9 cellular contexts compared by ENCODE assay signal in the genomic region with DNA sequence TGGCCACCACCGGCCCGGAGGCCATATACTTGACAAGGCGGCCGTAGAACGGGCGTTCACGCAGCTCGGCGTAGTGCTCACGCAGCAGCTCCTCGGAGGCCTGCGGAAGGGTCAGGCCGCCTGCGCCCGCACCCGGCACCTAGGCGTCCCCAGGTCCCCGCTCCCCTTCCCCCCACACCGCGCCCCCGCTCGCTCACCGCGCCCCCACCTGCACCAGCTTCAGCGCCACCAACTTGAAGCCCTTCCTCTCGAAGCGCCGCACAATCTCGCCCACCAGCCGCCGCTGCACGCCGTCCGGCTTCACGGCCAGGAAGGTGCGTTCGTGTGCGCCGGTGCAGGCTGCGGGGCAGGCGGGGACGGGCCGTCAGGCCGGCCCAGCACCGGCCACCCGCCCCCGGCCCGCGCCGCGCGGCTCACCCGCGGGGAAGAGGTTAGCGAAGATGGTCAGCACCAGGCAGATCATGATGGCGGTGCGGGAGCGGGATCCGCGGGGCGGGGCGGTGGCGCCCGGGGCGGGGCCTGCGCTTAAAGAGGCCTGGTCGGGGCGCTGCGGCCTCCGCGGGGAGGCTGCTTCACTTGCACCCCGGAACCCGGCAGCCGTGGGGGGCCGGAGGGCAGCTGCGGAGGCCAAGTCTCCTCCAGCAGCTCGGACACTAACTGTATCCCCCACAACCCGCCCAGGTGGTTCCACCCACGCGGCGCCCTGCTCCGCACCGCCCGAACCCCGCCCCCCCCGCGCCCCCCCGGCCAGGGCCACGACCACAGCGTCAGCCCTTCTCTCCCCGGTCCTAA. TPM values are rescaled to one million over a fixed set of nuclear protein-coding genes. Genes with fewer than 3 reads are reported as not detected.
DNase-seq lines count a peak whose midpoint lies in the region; ATAC-seq, FAIRE-seq and TF ChIP-seq lines count a peak whose summit lies in the region.
"Had no signal": no experiment of that assay in that cellular context is flagged by ENCODE, and none has a peak within 500 bp of the region (broad histone marks: within the 10 kb centered on the region; RNA-seq: fewer than 3 reads in every experiment).

A gene (minus strand): TSS at position 472 of the 792 bp plus-strand sequence. CDS start 9 bp downstream, at position 463.

- H3K27me3 ChIP-seq in HepG2 (ENCODE audit: control insufficient read depth in 1 of 2, insufficient read depth in 2 of 2, low read length in 2 of 2), result no peaks in the 10 kb centered on the region; a peak in 2 of 5 replicates

- no peaks in the 10 kb centered on the region for H3K9me3 ChIP-seq in HepG2 (ENCODE audit: low read length)

- no TSS peak for BruUV-seq in HepG2 (replicated peaks; lab: Mats Ljungman, UMichigan)

- peak within 1 kb of the TSS; percentile 94 to 96 (median 95) for H3K4me3 ChIP-seq in HepG2 (replicated peaks in 1 of 3; ENCODE audit: insufficient read depth in 1 of 3, low read depth in 2 of 3, low read length in 3 of 3)

- no peak for ATAC-seq in HepG2
- ATAC-seq in HG03025 (IDR thresholded peaks at IDR 0.05; ENCODE audit: low FRiP score, unreplicated experiment), result no peak

- FAIRE-seq in HepG2 (lab: Jason Lieb, UNC), result no peak
- FAIRE-seq: A204.1 had no signal

- peak within 1 kb of the TSS; percentile 99 for H3K9ac ChIP-seq in HepG2 (ENCODE audit: insufficient read depth, low read depth, low read length)

- H3K4me2 ChIP-seq in HepG2 (ENCODE audit: low read depth, low read length), result peak within 1 kb of the TSS; percentile 91

- peaks cover 12% of the 10 kb centered on the region for H3K4me1 ChIP-seq in HepG2 (ENCODE audit: insufficient read depth, low read length)

- no peak within 1 kb of the TSS for H2AFZ ChIP-seq in HepG2 (ENCODE audit: low read length)

- no peaks in the 10 kb centered on the region for H4K20me1 ChIP-seq in HepG2 (ENCODE audit: insufficient read depth, low read length)

- CTCF ChIA-PET in HepG2 (lab: Yijun Ruan, JAX; ENCODE audit: low intra/inter-chr PET ratio, low total read pairs), result no interaction called here

- H3K79me2 ChIP-seq in HepG2 (ENCODE audit: insufficient read depth, low read length), result peaks cover 30% of the 10 kb centered on the region

- intact Hi-C loops in HepG2 (cut with micrococcal nuclease; ENCODE audit: unreplicated experiment), result loop anchor here (5.0 kb wide), 1 partner anchor 41 kb away; no protein-coding TSS in a partner anchor

- in situ Hi-C loops in HepG2 (cut with HindIII; ENCODE audit: extremely low pct_ligation_motif_present, low pct_unique_long_range_greater_than_20kb), result no loop called here

- POLR2A ChIA-PET in HepG2 (lab: Yijun Ruan, JAX), result interaction anchor here (0.6 to 1.8 kb wide), 4 partner anchors 11 to 744 kb away, joined by 4 to 38 read pairs (median 4); a partner anchor contains a TSS

- TF ChIP-seq EP300 in HepG2 (IDR thresholded peaks at IDR 0.05; ENCODE audit: low read depth in 2 of 2, low read length in 2 of 2), result no peak
- TF ChIP-seq EP300 in HepG2 (CRISPR knock-in tag; IDR thresholded peaks at IDR 0.05; ENCODE audit: borderline replicate concordance), result no peak

- TF ChIP-seq POLR2A in HepG2 (IDR thresholded peaks at IDR 0.05; ENCODE audit: insufficient read depth in 1 of 2, low read depth in 2 of 2, low read length in 2 of 2), result peak in 1 of 2 experiments; percentile 38; a peak in 1 of 4 replicates

- DNase-seq in DMS 273 (lab: John Stamatoyannopoulos, UW; ENCODE audit: unreplicated experiment) (peak; percentile 76), DMS 273 treated with DMSO at 0.1 percent for 48 hours (lab: John Stamatoyannopoulos, UW) (no peak), NCI-H1092 treated with DMSO at 0.1 percent for 48 hours (lab: John Stamatoyannopoulos, UW) (peak; percentile 66), dermis blood vessel endothelial cell (peak; percentile 71), HepG2 (ENCODE audit: low spot score) (peak; percentile 17)
- peak; percentile 62 to 70 for DNase-seq in activated CD4-positive, alpha-beta T cell treated with anti-CD3 and anti-CD28 coated beads, Interleukin-2, amount 50 U/mL, for 24 hours (ENCODE audit: low read depth in 1 of 2, low spot score in 1 of 2)
- peak; percentile 56 for DNase-seq in stimulated activated CD4-positive, alpha-beta T cell treated with anti-CD3 and anti-CD28 coated beads, Interleukin-2, amount 100 ng/mL, for 4 hours (ENCODE audit: low read depth)

- no peak for TF ChIP-seq CTCF in HepG2 (CRISPR knock-in tag; IDR thresholded peaks at IDR 0.05)

- 0 out of 2 replicates have a peak, but pooled peaks have one; percentile 28 for TF ChIP-seq RAD21 in HepG2 (CRISPR knock-in tag; IDR thresholded peaks at IDR 0.05)

- peak within 1 kb of the TSS; percentile 90 for H3K27ac ChIP-seq in HepG2 (ENCODE audit: extremely low read length, insufficient read depth, low read length)

- WGBS in HepG2 (ENCODE audit: low lambda C conversion rate), result 69% methylated on average over 47 of the region's 91 CpGs

- H3K36me3 ChIP-seq in HepG2 (replicated peaks in 1 of 2; ENCODE audit: control insufficient read depth in 1 of 2, insufficient read depth in 2 of 2, low read length in 2 of 2), result peaks cover 9 to 21% of the 10 kb centered on the region in 2 experiments; a peak in 4 of 5 replicates

TF ChIP-seq in HepG2, 621 proteins besides CTCF, POLR2A, EP300 and RAD21 (continues in another document):
- TF ChIP-seq, protein P1, sequence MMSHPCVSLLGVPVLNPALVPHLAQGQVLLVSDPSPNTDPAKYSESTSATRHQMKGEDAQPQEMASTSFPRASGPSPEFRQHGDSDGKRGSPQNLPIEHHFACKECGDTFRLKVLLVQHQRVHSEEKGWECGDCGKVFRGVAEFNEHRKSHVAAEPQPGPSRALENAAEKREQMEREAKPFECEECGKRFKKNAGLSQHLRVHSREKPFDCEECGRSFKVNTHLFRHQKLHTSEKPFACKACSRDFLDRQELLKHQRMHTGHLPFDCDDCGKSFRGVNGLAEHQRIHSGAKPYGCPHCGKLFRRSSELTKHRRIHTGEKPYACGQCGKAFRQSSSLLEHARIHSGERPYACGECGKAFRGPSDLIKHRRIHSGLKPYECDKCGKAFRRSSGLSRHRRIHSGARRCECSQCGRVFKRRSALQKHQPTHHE (CRISPR knock-in tag; IDR thresholded peaks at IDR 0.05; ENCODE audit: borderline replicate concordance), result no peak
- TF ChIP-seq, protein P2, sequence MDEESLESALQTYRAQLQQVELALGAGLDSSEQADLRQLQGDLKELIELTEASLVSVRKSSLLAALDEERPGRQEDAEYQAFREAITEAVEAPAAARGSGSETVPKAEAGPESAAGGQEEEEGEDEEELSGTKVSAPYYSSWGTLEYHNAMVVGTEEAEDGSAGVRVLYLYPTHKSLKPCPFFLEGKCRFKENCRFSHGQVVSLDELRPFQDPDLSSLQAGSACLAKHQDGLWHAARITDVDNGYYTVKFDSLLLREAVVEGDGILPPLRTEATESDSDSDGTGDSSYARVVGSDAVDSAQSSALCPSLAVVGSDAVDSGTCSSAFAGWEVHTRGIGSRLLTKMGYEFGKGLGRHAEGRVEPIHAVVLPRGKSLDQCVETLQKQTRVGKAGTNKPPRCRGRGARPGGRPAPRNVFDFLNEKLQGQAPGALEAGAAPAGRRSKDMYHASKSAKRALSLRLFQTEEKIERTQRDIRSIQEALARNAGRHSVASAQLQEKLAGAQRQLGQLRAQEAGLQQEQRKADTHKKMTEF (CRISPR knock-in tag; IDR thresholded peaks at IDR 0.05), result no peak
- TF ChIP-seq ZFY (CRISPR knock-in tag; IDR thresholded peaks at IDR 0.05) (peak; percentile 31; the same call in 1 of the 2 replicates), HOXA3 (CRISPR knock-in tag; IDR thresholded peaks at IDR 0.05) (0 out of 2 replicates have a peak, but pooled peaks have one; percentile 0), KDM2A (CRISPR knock-in tag; IDR thresholded peaks at IDR 0.05; ENCODE audit: borderline replicate concordance, low read depth) (peak; percentile 33; the same call in 1 of the 2 replicates), HES4 (CRISPR knock-in tag; IDR thresholded peaks at IDR 0.05; ENCODE audit: borderline replicate concordance) (0 out of 2 replicates have a peak, but pooled peaks have one; percentile 12), POLR2AphosphoS5 (IDR thresholded peaks at IDR 0.05; ENCODE audit: low read depth, low read length) (0 out of 2 replicates have a peak, but pooled peaks have one; percentile 16), ZC3H13 (CRISPR knock-in tag; IDR thresholded peaks at IDR 0.05) (no peak; the same call in 1 of the 2 replicates), RBFOX2 (IDR thresholded peaks at IDR 0.05; ENCODE audit: low read depth, low read length) (peak; percentile 60), ZNF205 (CRISPR knock-in tag; IDR thresholded peaks at IDR 0.05) (no peak)
- TF ChIP-seq, protein P3, sequence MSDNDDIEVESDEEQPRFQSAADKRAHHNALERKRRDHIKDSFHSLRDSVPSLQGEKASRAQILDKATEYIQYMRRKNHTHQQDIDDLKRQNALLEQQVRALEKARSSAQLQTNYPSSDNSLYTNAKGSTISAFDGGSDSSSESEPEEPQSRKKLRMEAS (IDR thresholded peaks at IDR 0.05), result peak; percentile 19; the same call in 1 of the 2 replicates

RNA-seq across cellular contexts. Expression of the gene that starts here (rescaled TPM):
- 46.6 and 87.3 TPM in 2 replicates for total RNA-seq in dermis blood vessel endothelial cell
- 4.9 and 15.9 TPM in 2 replicates for total RNA-seq in HepG2 (2016; rRNA removed; fragmentation: Illumina TruSeq; extraction: Trizol)
- 27.7 and 30.7 TPM in 2 replicates for total RNA-seq in HepG2 (2016; cell fraction: cytosol; rRNA removed; fragmentation: Illumina TruSeq; extraction: Trizol; ENCODE audit: low read depth)
- 6.6 and 17.1 TPM in 2 replicates for total RNA-seq in HepG2 (2016; cell fraction: insoluble cytoplasmic fraction; rRNA removed; fragmentation: Illumina TruSeq; extraction: Trizol)
- total RNA-seq in HepG2 (2016; cell fraction: membrane; rRNA removed; fragmentation: Illumina TruSeq; extraction: Trizol), result 19.1 and 22.3 TPM in 2 replicates
- total RNA-seq in HepG2 (2016; cell fraction: nucleus; rRNA removed; fragmentation: Illumina TruSeq; extraction: Trizol), result 17.5 and 23.3 TPM in 2 replicates
- 10.4 and 13.9 TPM in 2 replicates for polyA plus RNA-seq in HepG2 (2011; rRNA removed)
- 7.3 and 17.7 TPM in 2 replicates for polyA plus RNA-seq in HepG2 (2011; cell fraction: cytosol; rRNA removed)
- 96.4 and 121 TPM in 2 replicates for polyA plus RNA-seq in HepG2 (2011; cell fraction: nucleus; rRNA removed)
- 5.5 and 9.1 TPM in 2 replicates for polyA plus RNA-seq in HepG2 (2012)
- 21.1 and 24.5 TPM in 2 replicates for polyA plus RNA-seq in HepG2 (2016; cell fraction: cytosol; fragmentation: Illumina TruSeq; extraction: Trizol; ENCODE audit: low read depth)
- polyA plus RNA-seq in HepG2 (2016; cell fraction: insoluble cytoplasmic fraction; fragmentation: Illumina TruSeq; extraction: Trizol; ENCODE audit: low read depth), result 5.3 and 5.8 TPM in 2 replicates
- 12.6 and 13.9 TPM in 2 replicates for polyA plus RNA-seq in HepG2 (2016; cell fraction: membrane; fragmentation: Illumina TruSeq; extraction: Trizol; ENCODE audit: low read depth)
- 35.8 and 39.3 TPM in 2 replicates for polyA plus RNA-seq in HepG2 (2016; cell fraction: nucleus; fragmentation: Illumina TruSeq; extraction: Trizol; ENCODE audit: insufficient read depth, low read depth)
- 2.3 and 4.2 TPM in 2 replicates for polyA minus RNA-seq in HepG2 (2011; rRNA and poly(A)+ RNA removed; ENCODE audit: low replicate concordance)
- polyA minus RNA-seq in HepG2 (2011; cell fraction: cytosol; rRNA and poly(A)+ RNA removed), result 2.1 and 3.5 TPM in 2 replicates
- 8.4 and 9.0 TPM in 2 replicates for polyA minus RNA-seq in HepG2 (2011; cell fraction: nucleus; rRNA and poly(A)+ RNA removed)
